ENCODE assay signal across 35 cellular contexts in genomic region chr10:128491686-128492085, GRCh38.
A peak's percentile ranks its signal among the peaks of the same experiment; 100 is the strongest.
DNase-seq lines count a peak whose midpoint lies in the region; ATAC-seq, FAIRE-seq and TF ChIP-seq lines count a peak whose summit lies in the region.
"Had no signal": no experiment of that assay in that cellular context is flagged by ENCODE, and none has a peak within 500 bp of the region (broad histone marks: within the 10 kb centered on the region; RNA-seq: fewer than 3 reads in every experiment).

No MANE protein-coding gene starts in this region.

- H3K9me3 ChIP-seq in HepG2 (ENCODE audit: low read length) (no peaks in the 10 kb centered on the region), right lobe of liver (no peaks in the 10 kb centered on the region), osteoblast (ENCODE audit: low read depth, low read length) (peaks cover 2% of the 10 kb centered on the region), upper lobe of right lung (no peaks in the 10 kb centered on the region)
- H3K9me3 ChIP-seq: A549, BE2C, BLaER1, Caco-2 had no signal

- H3K4me1 Mint-ChIP-seq in glutamatergic neuron (ENCODE audit: low read depth, unreplicated experiment) = peaks cover 12% of the 10 kb centered on the region
- H3K4me1 Mint-ChIP-seq: B cell; CD14-positive monocyte; CD4-positive, alpha-beta memory T cell; CD4-positive, CD25-positive, alpha-beta regulatory T cell; CD8-positive, alpha-beta memory T cell had no signal

- H3K36me3 Mint-ChIP-seq in glutamatergic neuron (ENCODE audit: unreplicated experiment) = peaks cover 6% of the 10 kb centered on the region
- H3K36me3 Mint-ChIP-seq: CD14-positive monocyte; CD4-positive, alpha-beta memory T cell; CD4-positive, CD25-positive, alpha-beta regulatory T cell; CD8-positive, alpha-beta memory T cell; CD8-positive, alpha-beta T cell had no signal

- H3K27ac ChIP-seq in HepG2 (ENCODE audit: extremely low read length, insufficient read depth, low read length) = no peak overlapping the region
- H3K27ac ChIP-seq in right lobe of liver = no peak overlapping the region
- H3K27ac ChIP-seq in osteoblast (ENCODE audit: low read depth, low read length) = no peak overlapping the region
- H3K27ac ChIP-seq in upper lobe of right lung = no peak overlapping the region
- H3K27ac ChIP-seq: 22Rv1; A549; BLaER1; BLaER1 treated with 17β-estradiol and CSF1 and Interleukin-3, amounts not matched to agents 10 nM and 100 nM; C4-2B had no signal

- H3K79me2 ChIP-seq in HepG2 (ENCODE audit: insufficient read depth, low read length) = no peaks in the 10 kb centered on the region
- H3K79me2 ChIP-seq in osteoblast (ENCODE audit: insufficient read depth, low read length) = no peaks in the 10 kb centered on the region

- WGBS in HepG2 (ENCODE audit: low lambda C conversion rate) = 19% methylated on average over 3 of the region's 5 CpGs
- WGBS in right lobe of liver (ENCODE audit: insufficient coverage, low coverage, low lambda C conversion rate, missing lambda C conversion rate) = 70% methylated on average over 2 of the region's 5 CpGs

- TF ChIP-seq CTCF in HepG2 (CRISPR knock-in tag; IDR thresholded peaks at IDR 0.05) (no peak), right lobe of liver (IDR thresholded peaks at IDR 0.05) (no peak), osteoblast (IDR thresholded peaks at IDR 0.05; ENCODE audit: extremely low read depth, low read depth, low read length) (no peak), upper lobe of right lung (IDR thresholded peaks at IDR 0.05) (no peak), glutamatergic neuron (IDR thresholded peaks at IDR 0.05; ENCODE audit: partially characterized antibody, unreplicated experiment) (no peak), omental fat pad (IDR thresholded peaks at IDR 0.05) (no peak)

- H3K4me2 ChIP-seq in HepG2 (ENCODE audit: low read depth, low read length) (no peak overlapping the region), osteoblast (ENCODE audit: insufficient read depth, low read length) (no peak overlapping the region)
- H3K4me2 ChIP-seq: A549; BLaER1; BLaER1 treated with 17β-estradiol and CSF1 and Interleukin-3, amounts not matched to agents 10 nM and 100 nM had no signal

- TF ChIP-seq RAD21 in HepG2 (CRISPR knock-in tag; IDR thresholded peaks at IDR 0.05) = no peak

- in situ Hi-C loops in HepG2 (cut with HindIII; ENCODE audit: extremely low pct_ligation_motif_present, low pct_unique_long_range_greater_than_20kb) = no loop called here

- TF ChIP-seq POLR2A in HepG2 (IDR thresholded peaks at IDR 0.05; ENCODE audit: insufficient read depth in 1 of 2, low read depth in 2 of 2, low read length in 2 of 2) = no peak
- no peak for TF ChIP-seq POLR2A in right lobe of liver (IDR thresholded peaks at IDR 0.05)

- intact Hi-C loops in HepG2 (cut with micrococcal nuclease; ENCODE audit: unreplicated experiment) (no loop called here), right lobe of liver (cut with DNase I) (no loop called here), upper lobe of right lung (cut with DNase I) (no loop called here)

- BruUV-seq in HepG2 (replicated peaks; lab: Mats Ljungman, UMichigan) = no TSS peak

- DNase-seq in HepG2 (ENCODE audit: low spot score) (no peak), right lobe of liver (no peak), osteoblast (ENCODE audit: insufficient read length, low spot score, missing footprints) (peak; percentile 25), upper lobe of right lung (peak; percentile 59), glutamatergic neuron (no peak), omental fat pad (ENCODE audit: low spot score) (no peak)
- DNase-seq: 8988T; ACHN; AML-193; BE2C; C1 segment of cervical spinal cord; Caco-2; Calu3; CD4-positive, alpha-beta memory T cell; CD4-positive, alpha-beta T cell; CD4-positive, CD25-positive, alpha-beta regulatory T cell; CD8-positive, alpha-beta memory T cell; CD8-positive, alpha-beta T cell; COR-L47; DMS 273 treated with DMSO at 0.1 percent for 48 hours; DMS153; DMS53; DMS79; DMS79 treated with DMSO at 0.1 percent for 48 hours; DND-41; EL had no signal

- CTCF ChIA-PET in HepG2 (lab: Yijun Ruan, JAX; ENCODE audit: low intra/inter-chr PET ratio, low total read pairs) = no interaction called here

- POLR2A ChIA-PET in HepG2 (lab: Yijun Ruan, JAX) = no interaction called here

- H2AFZ ChIP-seq in HepG2 (ENCODE audit: low read length) (no peak overlapping the region), osteoblast (ENCODE audit: low read length) (no peak overlapping the region)

- H3K4me3 ChIP-seq in HepG2 (replicated peaks in 1 of 3; ENCODE audit: insufficient read depth in 1 of 3, low read depth in 2 of 3, low read length in 3 of 3) = no peak overlapping the region
- H3K4me3 ChIP-seq in right lobe of liver = no peak overlapping the region
- no peak overlapping the region for H3K4me3 ChIP-seq in osteoblast (ENCODE audit: insufficient read depth, low read length)
- H3K4me3 ChIP-seq in upper lobe of right lung = no peak overlapping the region
- H3K4me3 ChIP-seq: A549; BLaER1; BLaER1 treated with 17β-estradiol and CSF1 and Interleukin-3, amounts not matched to agents 10 nM and 100 nM had no signal

- no peak for TF ChIP-seq EP300 in HepG2 (IDR thresholded peaks at IDR 0.05; ENCODE audit: low read depth in 2 of 2, low read length in 2 of 2)
- TF ChIP-seq EP300 in HepG2 (CRISPR knock-in tag; IDR thresholded peaks at IDR 0.05; ENCODE audit: borderline replicate concordance) = no peak

- ATAC-seq in HepG2 = no peak
- no peak for ATAC-seq in right lobe of liver
- no peak for ATAC-seq in upper lobe of right lung
- ATAC-seq in omental fat pad (ENCODE audit: low FRiP score) = no peak
- ATAC-seq: A549; CD8-positive, alpha-beta T cell had no signal

- H3K27ac Mint-ChIP-seq in glutamatergic neuron (ENCODE audit: unreplicated experiment) = no peak overlapping the region
- H3K27ac Mint-ChIP-seq: B cell; CD4-positive, alpha-beta memory T cell; CD4-positive, alpha-beta T cell; CD4-positive, CD25-positive, alpha-beta regulatory T cell; CD8-positive, alpha-beta memory T cell; CD8-positive, alpha-beta T cell had no signal

- H3K9ac ChIP-seq in HepG2 (ENCODE audit: insufficient read depth, low read depth, low read length) = no peak overlapping the region
- H3K9ac ChIP-seq: BLaER1; BLaER1 treated with 17β-estradiol and CSF1 and Interleukin-3, amounts not matched to agents 10 nM and 100 nM had no signal

- FAIRE-seq in HepG2 (lab: Jason Lieb, UNC) = no peak
- FAIRE-seq: A204.1, A549, D721Med had no signal

- no peak overlapping the region for H3K4me3 Mint-ChIP-seq in glutamatergic neuron (ENCODE audit: unreplicated experiment)
- H3K4me3 Mint-ChIP-seq: B cell; CD14-positive monocyte; CD4-positive, alpha-beta memory T cell; CD4-positive, alpha-beta T cell; CD4-positive, CD25-positive, alpha-beta regulatory T cell; CD8-positive, alpha-beta memory T cell; CD8-positive, alpha-beta T cell had no signal

- H3K27me3 ChIP-seq in HepG2 (ENCODE audit: control insufficient read depth in 1 of 2, insufficient read depth in 2 of 2, low read length in 2 of 2) (peaks cover 0 to 10% of the 10 kb centered on the region in 2 experiments; a peak in 3 of 5 replicates), right lobe of liver (no peaks in the 10 kb centered on the region), osteoblast (ENCODE audit: insufficient read depth, low read length) (no peaks in the 10 kb centered on the region), upper lobe of right lung (no peaks in the 10 kb centered on the region)
- H3K27me3 ChIP-seq: BE2C; BLaER1; BLaER1 treated with 17β-estradiol and CSF1 and Interleukin-3, amounts not matched to agents 10 nM and 100 nM had no signal

- no peaks in the 10 kb centered on the region for H4K20me1 ChIP-seq in HepG2 (ENCODE audit: insufficient read depth, low read length)
- H4K20me1 ChIP-seq in osteoblast (ENCODE audit: insufficient read depth, low read length) = no peaks in the 10 kb centered on the region
- H4K20me1 ChIP-seq: BLaER1 had no signal

- peaks cover 15% of the 10 kb centered on the region for H3K9me3 Mint-ChIP-seq in glutamatergic neuron (ENCODE audit: unreplicated experiment)
- H3K9me3 Mint-ChIP-seq: CD4-positive, alpha-beta T cell; CD4-positive, CD25-positive, alpha-beta regulatory T cell; CD8-positive, alpha-beta T cell had no signal

- H3K4me1 ChIP-seq in HepG2 (ENCODE audit: insufficient read depth, low read length) = no peaks in the 10 kb centered on the region
- no peaks in the 10 kb centered on the region for H3K4me1 ChIP-seq in right lobe of liver
- no peaks in the 10 kb centered on the region for H3K4me1 ChIP-seq in osteoblast (ENCODE audit: insufficient read depth, low read length)
- H3K4me1 ChIP-seq in upper lobe of right lung = no peaks in the 10 kb centered on the region
- H3K4me1 ChIP-seq: A549, BE2C, Caco-2 had no signal

- H3K36me3 ChIP-seq in HepG2 (replicated peaks in 1 of 2; ENCODE audit: control insufficient read depth in 1 of 2, insufficient read depth in 2 of 2, low read length in 2 of 2) (no peaks in the 10 kb centered on the region), right lobe of liver (no peaks in the 10 kb centered on the region), osteoblast (ENCODE audit: insufficient read depth, low read length) (no peaks in the 10 kb centered on the region), upper lobe of right lung (no peaks in the 10 kb centered on the region)
- H3K36me3 ChIP-seq: BE2C; BLaER1; BLaER1 treated with 17β-estradiol and CSF1 and Interleukin-3, amounts not matched to agents 10 nM and 100 nM had no signal

- peaks cover 15% of the 10 kb centered on the region for H3K27me3 Mint-ChIP-seq in glutamatergic neuron (ENCODE audit: unreplicated experiment)
- H3K27me3 Mint-ChIP-seq: B cell; CD4-positive, alpha-beta memory T cell; CD4-positive, alpha-beta T cell; CD4-positive, CD25-positive, alpha-beta regulatory T cell; CD8-positive, alpha-beta memory T cell had no signal

TF ChIP-seq in HepG2, 621 proteins besides CTCF, POLR2A, EP300 and RAD21:
- TF ChIP-seq ATF7 (IDR thresholded peaks at IDR 0.05) (peak; percentile 40; the same call in 1 of the 2 replicates), ATF7 (CRISPR knock-in tag; IDR thresholded peaks at IDR 0.05) (no peak), KAT7 (CRISPR knock-in tag; IDR thresholded peaks at IDR 0.05; ENCODE audit: borderline replicate concordance) (no peak)

Comparison
In these comparisons a context has a peak if more than half of its experiments do, and no peak if none do; other contexts are left out.
1. DNase-seq: peak in osteoblast (single experiment) and upper lobe of right lung (single experiment); none in HepG2 (single experiment), right lobe of liver (0 of 3), glutamatergic neuron (single experiment) and omental fat pad (single experiment).